In the genomic region with DNA sequence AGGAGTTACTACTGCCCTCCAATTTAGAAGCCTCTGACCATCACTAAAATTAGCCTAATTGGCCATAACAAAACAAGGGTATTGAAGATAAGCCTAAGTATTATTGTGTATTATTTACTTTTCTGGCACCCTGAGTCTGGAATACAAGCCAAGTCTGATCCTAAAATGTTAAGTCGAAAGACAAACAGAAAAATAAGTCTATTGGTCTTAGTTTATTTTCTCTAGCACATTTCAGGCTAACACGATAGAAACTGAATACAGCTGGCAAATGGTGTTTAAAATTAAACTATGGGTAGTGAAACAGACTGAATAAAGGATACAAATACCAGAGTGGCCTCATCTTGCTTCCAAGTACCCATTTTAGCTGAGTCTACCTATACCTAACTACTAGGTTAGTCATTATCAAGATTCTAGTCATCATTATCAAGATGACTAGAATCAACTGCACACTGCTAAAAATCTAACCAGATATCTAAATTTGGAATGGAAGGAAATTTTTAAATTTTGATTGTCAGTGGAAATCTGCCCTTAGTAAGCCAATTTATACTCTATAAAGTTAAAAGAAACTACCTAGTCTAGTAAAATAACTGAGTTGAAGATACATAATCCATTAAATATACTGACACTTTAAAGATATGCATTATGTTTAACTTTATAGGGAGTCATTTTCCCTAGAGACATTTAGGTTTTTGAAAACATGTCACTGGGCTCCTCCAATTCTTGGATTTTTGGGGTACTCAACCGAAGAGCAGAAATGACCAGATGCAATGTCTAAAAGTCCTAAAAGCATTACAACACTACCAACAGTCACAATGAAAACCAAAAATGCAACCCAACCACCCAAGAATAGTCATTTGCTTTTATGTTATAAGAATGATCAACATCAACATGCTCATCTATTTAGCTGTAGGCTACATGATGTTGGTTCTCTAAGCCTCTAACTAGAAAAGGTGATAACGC, we compare ENCODE assay signal across 10 cellular contexts.
A peak's percentile ranks its signal among the peaks of the same experiment; 100 is the strongest.
DNase-seq lines count a peak whose midpoint lies in the region; ATAC-seq and TF ChIP-seq lines count a peak whose summit lies in the region.
"Had no signal": no experiment of that assay in that cellular context is flagged by ENCODE, and none has a peak within 500 bp of the region (broad histone marks: within the 10 kb centered on the region; RNA-seq: fewer than 3 reads in every experiment).

No MANE protein-coding gene starts in this region.

- TF ChIP-seq CTCF in breast epithelium (IDR thresholded peaks at IDR 0.05) (no peak), MCF 10A (IDR thresholded peaks at IDR 0.05; ENCODE audit: unreplicated experiment) (no peak), dorsolateral prefrontal cortex (IDR thresholded peaks at IDR 0.05 in 54 of 56, conservative IDR thresholded peaks at IDR 0.05 in 2 of 56; ENCODE audit: low read depth in 1 of 56, partially characterized antibody in 56 of 56) (no peak), type B pancreatic cell (conservative IDR thresholded peaks at IDR 0.05) (no peak), WTC11 (IDR thresholded peaks at IDR 0.05) (no peak)

- POLR2A ChIA-PET in MCF 10A (lab: Yijun Ruan, JAX) = interaction anchor here (0.7 to 3.1 kb wide), 7 partner anchors 12 to 434 kb away, joined by 3 to 13 read pairs (median 3); a partner anchor contains a TSS
- POLR2A ChIA-PET in WTC11 (lab: Charles Lee) = no interaction called here

- H3K36me3 Mint-ChIP-seq in MCF 10A (ENCODE audit: insufficient read depth, unreplicated experiment) = peaks cover 14% of the 10 kb centered on the region
- H3K36me3 Mint-ChIP-seq in type B pancreatic cell = peaks cover 8% of the 10 kb centered on the region
- H3K36me3 Mint-ChIP-seq in WTC11 = peaks cover 6% of the 10 kb centered on the region

- ATAC-seq in HG02981 (IDR thresholded peaks at IDR 0.05; ENCODE audit: unreplicated experiment) = peak; percentile 68
- ATAC-seq in WTC11 = no peak

- intact Hi-C loops in breast epithelium (cut with DNase I; ENCODE audit: low total_unique reads) = no loop called here
- intact Hi-C loops in MCF 10A (cut with micrococcal nuclease) = no loop called here
- intact Hi-C loops in dorsolateral prefrontal cortex (cut with DNase I) = loop anchor here in 1 of 2 donors (2.0 kb wide), 1 partner anchor 81 kb away; a partner anchor contains a TSS

- H3K9me3 Mint-ChIP-seq in MCF 10A (ENCODE audit: unreplicated experiment) (no peaks in the 10 kb centered on the region), type B pancreatic cell (no peaks in the 10 kb centered on the region), WTC11 (no peaks in the 10 kb centered on the region)

- BruUV-seq in MCF 10A (replicated peaks; lab: Mats Ljungman, UMichigan) = no TSS peak

- H3K27me3 ChIP-seq in breast epithelium (no peaks in the 10 kb centered on the region), dorsolateral prefrontal cortex (no peaks in the 10 kb centered on the region)
- H3K27me3 ChIP-seq: SJSA1 had no signal

- H3K4me3 Mint-ChIP-seq in MCF 10A (ENCODE audit: unreplicated experiment) (no peak overlapping the region), type B pancreatic cell (no peak overlapping the region), WTC11 (no peak overlapping the region)

- H3K27me3 Mint-ChIP-seq in MCF 10A (ENCODE audit: insufficient read depth, unreplicated experiment) (no peaks in the 10 kb centered on the region), type B pancreatic cell (no peaks in the 10 kb centered on the region), WTC11 (ENCODE audit: low read depth) (no peaks in the 10 kb centered on the region)

- peaks cover 13% of the 10 kb centered on the region for H3K4me1 Mint-ChIP-seq in MCF 10A (ENCODE audit: insufficient read depth, unreplicated experiment)
- peaks cover 17% of the 10 kb centered on the region for H3K4me1 Mint-ChIP-seq in type B pancreatic cell (ENCODE audit: unreplicated experiment)
- H3K4me1 Mint-ChIP-seq in WTC11 = peaks cover 29% of the 10 kb centered on the region

- peak overlapping the region; percentile 38 to 72 for H3K27ac ChIP-seq in breast epithelium
- H3K27ac ChIP-seq in dorsolateral prefrontal cortex = peak overlapping the region; percentile 62 to 97 (median 90)
- H3K27ac ChIP-seq: SJSA1 had no signal

- H3K27ac Mint-ChIP-seq in MCF 10A (ENCODE audit: low read depth, unreplicated experiment) = no peak overlapping the region
- peak overlapping the region; percentile 25 for H3K27ac Mint-ChIP-seq in type B pancreatic cell
- H3K27ac Mint-ChIP-seq in WTC11 = no peak overlapping the region

- CTCF ChIA-PET in MCF 10A (lab: Yijun Ruan, JAX) (interaction anchor here (0.6 to 0.7 kb wide), 2 partner anchors 9 to 212 kb away, joined by 3 to 5 read pairs; no protein-coding TSS in a partner anchor), WTC11 (lab: Charles Lee) (interaction anchor here (0.5 to 7.0 kb wide), 4 partner anchors 31 to 132 kb away, joined by 3 to 46 read pairs (median 5); no protein-coding TSS in a partner anchor)

- H3K36me3 ChIP-seq in breast epithelium = no peaks in the 10 kb centered on the region

- no peak overlapping the region for H3K4me3 ChIP-seq in breast epithelium
- peak overlapping the region in 12 of 59 donors; percentile 0 to 41 (median 9) for H3K4me3 ChIP-seq in dorsolateral prefrontal cortex
- H3K4me3 ChIP-seq: SJSA1 had no signal

- no peak for TF ChIP-seq POLR2A in breast epithelium (IDR thresholded peaks at IDR 0.05)

- peaks cover 0 to 9% of the 10 kb centered on the region in 2 donors for H3K4me1 ChIP-seq in breast epithelium

- H3K9me3 ChIP-seq in breast epithelium = no peaks in the 10 kb centered on the region
- H3K9me3 ChIP-seq: SJSA1 had no signal

- DNase-seq in breast epithelium (ENCODE audit: low spot score in 2 of 2) = no peak
- DNase-seq in MCF 10A (ENCODE audit: unreplicated experiment) = no peak
- DNase-seq in dorsolateral prefrontal cortex = no peak
- no peak for DNase-seq in type B pancreatic cell (ENCODE audit: extremely low spot score, unreplicated experiment)
- DNase-seq in dedifferentiated amniotic fluid mesenchymal stem cell (ENCODE audit: extremely low spot score) = no peak
- no peak for DNase-seq in NCI-H446 (lab: John Stamatoyannopoulos, UW)
- no peak for DNase-seq in WTC11 (ENCODE audit: low spot score)
- DNase-seq: COR-L47 had no signal

TF ChIP-seq in WTC11, 78 proteins besides CTCF, POLR2A, EP300 and RAD21:
- TF ChIP-seq, protein P1, sequence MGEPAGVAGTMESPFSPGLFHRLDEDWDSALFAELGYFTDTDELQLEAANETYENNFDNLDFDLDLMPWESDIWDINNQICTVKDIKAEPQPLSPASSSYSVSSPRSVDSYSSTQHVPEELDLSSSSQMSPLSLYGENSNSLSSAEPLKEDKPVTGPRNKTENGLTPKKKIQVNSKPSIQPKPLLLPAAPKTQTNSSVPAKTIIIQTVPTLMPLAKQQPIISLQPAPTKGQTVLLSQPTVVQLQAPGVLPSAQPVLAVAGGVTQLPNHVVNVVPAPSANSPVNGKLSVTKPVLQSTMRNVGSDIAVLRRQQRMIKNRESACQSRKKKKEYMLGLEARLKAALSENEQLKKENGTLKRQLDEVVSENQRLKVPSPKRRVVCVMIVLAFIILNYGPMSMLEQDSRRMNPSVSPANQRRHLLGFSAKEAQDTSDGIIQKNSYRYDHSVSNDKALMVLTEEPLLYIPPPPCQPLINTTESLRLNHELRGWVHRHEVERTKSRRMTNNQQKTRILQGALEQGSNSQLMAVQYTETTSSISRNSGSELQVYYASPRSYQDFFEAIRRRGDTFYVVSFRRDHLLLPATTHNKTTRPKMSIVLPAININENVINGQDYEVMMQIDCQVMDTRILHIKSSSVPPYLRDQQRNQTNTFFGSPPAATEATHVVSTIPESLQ (CRISPR knock-in tag; IDR thresholded peaks at IDR 0.05) = no peak
- TF ChIP-seq, protein P2, sequence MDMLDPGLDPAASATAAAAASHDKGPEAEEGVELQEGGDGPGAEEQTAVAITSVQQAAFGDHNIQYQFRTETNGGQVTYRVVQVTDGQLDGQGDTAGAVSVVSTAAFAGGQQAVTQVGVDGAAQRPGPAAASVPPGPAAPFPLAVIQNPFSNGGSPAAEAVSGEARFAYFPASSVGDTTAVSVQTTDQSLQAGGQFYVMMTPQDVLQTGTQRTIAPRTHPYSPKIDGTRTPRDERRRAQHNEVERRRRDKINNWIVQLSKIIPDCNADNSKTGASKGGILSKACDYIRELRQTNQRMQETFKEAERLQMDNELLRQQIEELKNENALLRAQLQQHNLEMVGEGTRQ (CRISPR knock-in tag; IDR thresholded peaks at IDR 0.05) = no peak
- TF ChIP-seq NFYB (CRISPR knock-in tag; conservative IDR thresholded peaks at IDR 0.05; ENCODE audit: low read depth) (no peak), TEAD1 (CRISPR knock-in tag; IDR thresholded peaks at IDR 0.05) (no peak), ATF1 (CRISPR knock-in tag; IDR thresholded peaks at IDR 0.05) (no peak)
